1 cellular context compared by ENCODE assay signal in genomic region chr4:189001971-189002450, GRCh38.
TF ChIP-seq lines count a peak whose summit lies in the region.

No MANE protein-coding gene starts in this region.

TF ChIP-seq in GM23338, 12 proteins besides CTCF, POLR2A, EP300 and RAD21 (continued from another document):
- TF ChIP-seq ETS1 (IDR thresholded peaks at IDR 0.05): no peak
- TF ChIP-seq STAT1 (IDR thresholded peaks at IDR 0.05; ENCODE audit: unreplicated experiment): no peak
- TF ChIP-seq ZNF462 (CRISPR knock-in tag; IDR thresholded peaks at IDR 0.05): no peak
- TF ChIP-seq JUNB (IDR thresholded peaks at IDR 0.05; ENCODE audit: unreplicated experiment): no peak
- no peak for TF ChIP-seq CREB1 (CRISPR knock-in tag; IDR thresholded peaks at IDR 0.05; ENCODE audit: low read depth)
- TF ChIP-seq NANOG (IDR thresholded peaks at IDR 0.05; ENCODE audit: borderline replicate concordance): no peak
